ENCODE assay signal across 1 cellular context in the genomic region with DNA sequence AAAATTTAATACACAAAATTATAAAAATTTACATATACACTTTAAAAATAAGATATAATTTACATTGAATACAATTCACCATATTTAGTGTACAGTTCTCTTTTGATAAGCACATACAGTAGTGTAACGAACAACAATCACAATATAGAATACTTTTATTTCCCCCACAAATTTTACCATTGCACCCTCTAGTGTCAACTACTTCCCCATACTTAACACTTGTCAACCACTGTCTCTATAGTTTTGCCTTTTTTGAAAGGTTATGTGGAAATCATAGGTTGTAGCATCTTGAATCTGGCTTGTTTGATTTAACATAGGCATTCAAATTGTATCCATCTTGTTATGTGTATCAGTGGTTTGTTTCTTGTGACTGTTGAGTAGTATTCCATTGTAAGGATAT.
TF ChIP-seq lines count a peak whose summit lies in the region.

No MANE protein-coding gene starts in this region.

TF ChIP-seq in GM23338, 12 proteins besides CTCF, POLR2A, EP300 and RAD21:
- TF ChIP-seq ZNF331 (CRISPR knock-in tag; IDR thresholded peaks at IDR 0.05; ENCODE audit: low read depth) = no peak
- TF ChIP-seq STAT1 (IDR thresholded peaks at IDR 0.05; ENCODE audit: unreplicated experiment) = no peak
- TF ChIP-seq, protein P1, sequence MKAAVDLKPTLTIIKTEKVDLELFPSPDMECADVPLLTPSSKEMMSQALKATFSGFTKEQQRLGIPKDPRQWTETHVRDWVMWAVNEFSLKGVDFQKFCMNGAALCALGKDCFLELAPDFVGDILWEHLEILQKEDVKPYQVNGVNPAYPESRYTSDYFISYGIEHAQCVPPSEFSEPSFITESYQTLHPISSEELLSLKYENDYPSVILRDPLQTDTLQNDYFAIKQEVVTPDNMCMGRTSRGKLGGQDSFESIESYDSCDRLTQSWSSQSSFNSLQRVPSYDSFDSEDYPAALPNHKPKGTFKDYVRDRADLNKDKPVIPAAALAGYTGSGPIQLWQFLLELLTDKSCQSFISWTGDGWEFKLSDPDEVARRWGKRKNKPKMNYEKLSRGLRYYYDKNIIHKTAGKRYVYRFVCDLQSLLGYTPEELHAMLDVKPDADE (IDR thresholded peaks at IDR 0.05) = no peak
- TF ChIP-seq, protein P2, sequence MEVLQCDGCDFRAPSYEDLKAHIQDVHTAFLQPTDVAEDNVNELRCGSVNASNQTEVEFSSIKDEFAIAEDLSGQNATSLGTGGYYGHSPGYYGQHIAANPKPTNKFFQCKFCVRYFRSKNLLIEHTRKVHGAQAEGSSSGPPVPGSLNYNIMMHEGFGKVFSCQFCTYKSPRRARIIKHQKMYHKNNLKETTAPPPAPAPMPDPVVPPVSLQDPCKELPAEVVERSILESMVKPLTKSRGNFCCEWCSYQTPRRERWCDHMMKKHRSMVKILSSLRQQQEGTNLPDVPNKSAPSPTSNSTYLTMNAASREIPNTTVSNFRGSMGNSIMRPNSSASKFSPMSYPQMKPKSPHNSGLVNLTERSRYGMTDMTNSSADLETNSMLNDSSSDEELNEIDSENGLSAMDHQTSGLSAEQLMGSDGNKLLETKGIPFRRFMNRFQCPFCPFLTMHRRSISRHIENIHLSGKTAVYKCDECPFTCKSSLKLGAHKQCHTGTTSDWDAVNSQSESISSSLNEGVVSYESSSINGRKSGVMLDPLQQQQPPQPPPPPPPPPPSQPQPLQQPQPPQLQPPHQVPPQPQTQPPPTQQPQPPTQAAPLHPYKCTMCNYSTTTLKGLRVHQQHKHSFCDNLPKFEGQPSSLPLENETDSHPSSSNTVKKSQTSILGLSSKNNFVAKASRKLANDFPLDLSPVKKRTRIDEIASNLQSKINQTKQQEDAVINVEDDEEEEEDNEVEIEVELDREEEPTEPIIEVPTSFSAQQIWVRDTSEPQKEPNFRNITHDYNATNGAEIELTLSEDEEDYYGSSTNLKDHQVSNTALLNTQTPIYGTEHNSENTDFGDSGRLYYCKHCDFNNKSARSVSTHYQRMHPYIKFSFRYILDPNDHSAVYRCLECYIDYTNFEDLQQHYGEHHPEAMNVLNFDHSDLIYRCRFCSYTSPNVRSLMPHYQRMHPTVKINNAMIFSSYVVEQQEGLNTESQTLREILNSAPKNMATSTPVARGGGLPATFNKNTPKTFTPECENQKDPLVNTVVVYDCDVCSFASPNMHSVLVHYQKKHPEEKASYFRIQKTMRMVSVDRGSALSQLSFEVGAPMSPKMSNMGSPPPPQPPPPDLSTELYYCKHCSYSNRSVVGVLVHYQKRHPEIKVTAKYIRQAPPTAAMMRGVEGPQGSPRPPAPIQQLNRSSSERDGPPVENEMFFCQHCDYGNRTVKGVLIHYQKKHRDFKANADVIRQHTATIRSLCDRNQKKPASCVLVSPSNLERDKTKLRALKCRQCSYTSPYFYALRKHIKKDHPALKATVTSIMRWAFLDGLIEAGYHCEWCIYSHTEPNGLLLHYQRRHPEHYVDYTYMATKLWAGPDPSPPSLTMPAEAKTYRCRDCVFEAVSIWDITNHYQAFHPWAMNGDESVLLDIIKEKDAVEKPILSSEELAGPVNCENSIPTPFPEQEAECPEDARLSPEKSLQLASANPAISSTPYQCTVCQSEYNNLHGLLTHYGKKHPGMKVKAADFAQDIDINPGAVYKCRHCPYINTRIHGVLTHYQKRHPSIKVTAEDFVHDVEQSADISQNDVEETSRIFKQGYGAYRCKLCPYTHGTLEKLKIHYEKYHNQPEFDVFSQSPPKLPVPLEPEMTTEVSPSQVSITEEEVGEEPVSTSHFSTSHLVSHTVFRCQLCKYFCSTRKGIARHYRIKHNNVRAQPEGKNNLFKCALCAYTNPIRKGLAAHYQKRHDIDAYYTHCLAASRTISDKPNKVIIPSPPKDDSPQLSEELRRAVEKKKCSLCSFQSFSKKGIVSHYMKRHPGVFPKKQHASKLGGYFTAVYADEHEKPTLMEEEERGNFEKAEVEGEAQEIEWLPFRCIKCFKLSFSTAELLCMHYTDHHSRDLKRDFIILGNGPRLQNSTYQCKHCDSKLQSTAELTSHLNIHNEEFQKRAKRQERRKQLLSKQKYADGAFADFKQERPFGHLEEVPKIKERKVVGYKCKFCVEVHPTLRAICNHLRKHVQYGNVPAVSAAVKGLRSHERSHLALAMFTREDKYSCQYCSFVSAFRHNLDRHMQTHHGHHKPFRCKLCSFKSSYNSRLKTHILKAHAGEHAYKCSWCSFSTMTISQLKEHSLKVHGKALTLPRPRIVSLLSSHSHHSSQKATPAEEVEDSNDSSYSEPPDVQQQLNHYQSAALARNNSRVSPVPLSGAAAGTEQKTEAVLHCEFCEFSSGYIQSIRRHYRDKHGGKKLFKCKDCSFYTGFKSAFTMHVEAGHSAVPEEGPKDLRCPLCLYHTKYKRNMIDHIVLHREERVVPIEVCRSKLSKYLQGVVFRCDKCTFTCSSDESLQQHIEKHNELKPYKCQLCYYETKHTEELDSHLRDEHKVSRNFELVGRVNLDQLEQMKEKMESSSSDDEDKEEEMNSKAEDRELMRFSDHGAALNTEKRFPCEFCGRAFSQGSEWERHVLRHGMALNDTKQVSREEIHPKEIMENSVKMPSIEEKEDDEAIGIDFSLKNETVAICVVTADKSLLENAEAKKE (CRISPR knock-in tag; IDR thresholded peaks at IDR 0.05) = no peak
- no peak for TF ChIP-seq JUNB (IDR thresholded peaks at IDR 0.05; ENCODE audit: unreplicated experiment)
- TF ChIP-seq POLR2AphosphoS5 (IDR thresholded peaks at IDR 0.05; ENCODE audit: low read depth) = no peak
- no peak for TF ChIP-seq CREB1 (CRISPR knock-in tag; IDR thresholded peaks at IDR 0.05; ENCODE audit: low read depth)
- TF ChIP-seq ZNF114 (CRISPR knock-in tag; IDR thresholded peaks at IDR 0.05) = no peak
- no peak for TF ChIP-seq EZH2phosphoT487 (IDR thresholded peaks at IDR 0.05; ENCODE audit: unreplicated experiment)
- no peak for TF ChIP-seq EZH2 (IDR thresholded peaks at IDR 0.05; ENCODE audit: low read depth, unreplicated experiment)
